In the genomic region with DNA sequence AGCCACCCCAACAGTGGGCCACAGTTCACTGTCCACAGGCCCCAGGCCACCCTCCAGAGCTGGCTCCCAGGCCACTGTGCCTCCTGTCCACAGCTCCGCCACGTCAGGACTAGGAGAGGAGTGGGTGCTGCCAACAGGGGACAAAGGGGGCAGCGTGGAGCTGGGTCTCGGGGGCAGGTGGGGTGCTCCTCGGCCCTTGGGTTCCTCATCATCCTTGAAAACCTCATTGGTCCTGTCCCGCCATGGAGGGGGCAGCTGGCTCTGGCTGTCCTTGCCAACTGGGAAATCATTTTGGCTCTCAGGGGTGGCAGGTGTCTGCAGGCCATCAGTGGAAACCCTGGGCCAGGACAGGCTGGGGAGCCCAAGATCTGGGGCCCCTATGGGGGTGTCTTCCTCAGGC, we compare ENCODE assay signal across 22 cellular contexts. TPM values are rescaled to one million over a fixed set of nuclear protein-coding genes. Genes with fewer than 3 reads are reported as not detected.
DNase-seq lines count a peak whose midpoint lies in the region; ATAC-seq, FAIRE-seq and TF ChIP-seq lines count a peak whose summit lies in the region.
"Had no signal": no experiment of that assay in that cellular context is flagged by ENCODE, and none has a peak within 500 bp of the region (broad histone marks: within the 10 kb centered on the region; RNA-seq: fewer than 3 reads in every experiment).

No MANE protein-coding gene starts in this region.

- no peak overlapping the region for H3K9ac ChIP-seq in H1 (replicated peaks in 1 of 4; ENCODE audit: extremely low read depth in 1 of 4, low read depth in 3 of 4, low read length in 3 of 4)

- H3K4me2 ChIP-seq in H1 (ENCODE audit: insufficient read depth in 1 of 2, low read depth in 2 of 2, low read length in 2 of 2) = no peak overlapping the region

- H4K8ac ChIP-seq in H1 (ENCODE audit: extremely low read depth, insufficient read depth, low read length) = peak overlapping the region; percentile 5; the same call in 1 of the 2 replicates

- H2BK20ac ChIP-seq in H1 (ENCODE audit: low read length) = no peak overlapping the region

- TF ChIP-seq POLR2A in H1 (IDR thresholded peaks at IDR 0.05; ENCODE audit: control extremely low read depth in 1 of 2, low read depth in 2 of 2, low read length in 2 of 2) (no peak), ovary (IDR thresholded peaks at IDR 0.05) (no peak)

- H4K20me1 ChIP-seq in H1 (replicated peaks in 1 of 2; ENCODE audit: control insufficient read depth in 1 of 2, insufficient read depth in 2 of 2, low read length in 2 of 2) = peaks cover 0 to 2% of the 10 kb centered on the region in 2 experiments

- no peak for FAIRE-seq in H1 (lab: Jason Lieb, UNC)
- FAIRE-seq: G401.6, K562 had no signal

- H2BK120ac ChIP-seq in H1 (replicated peaks; ENCODE audit: low read depth, low read length) = no peak overlapping the region

- CTCF ChIA-PET in H1 (lab: Charles Lee; ENCODE audit: partially characterized antibody) = interaction anchor here (0.6 to 3.3 kb wide), 3 partner anchors 19 to 42 kb away, joined by 3 to 18 read pairs (median 6); no protein-coding TSS in a partner anchor

- intact Hi-C loops in left ventricle myocardium superior (cut with micrococcal nuclease) (no loop called here), Right ventricle myocardium inferior (cut with DNase I) (no loop called here), ovary (cut with DNase I) (no loop called here), upper lobe of right lung (cut with DNase I) (no loop called here)

- no peak overlapping the region for H2AFZ ChIP-seq in H1 (ENCODE audit: low read length)

- POLR2A ChIA-PET in H1 (lab: Charles Lee; ENCODE audit: partially characterized antibody) = interaction anchor here (1.4 kb wide), 1 partner anchor 44 kb away, joined by 3 read pairs; no protein-coding TSS in a partner anchor

- TF ChIP-seq EP300 in H1 (IDR thresholded peaks at IDR 0.05; ENCODE audit: borderline replicate concordance in 1 of 2, low read depth in 2 of 2, low read length in 2 of 2) = no peak
- TF ChIP-seq EP300 in ovary (IDR thresholded peaks at IDR 0.05) = no peak

- H3K18ac ChIP-seq in H1 (ENCODE audit: extremely low read depth, low read length) = no peak overlapping the region

- H4K5ac ChIP-seq in H1 (ENCODE audit: insufficient read length, low read depth, low read length) = no peak overlapping the region

- no peak overlapping the region for H3K4ac ChIP-seq in H1 (replicated peaks; ENCODE audit: insufficient read length, low read depth, low read length)

- no peaks in the 10 kb centered on the region for H3K79me1 ChIP-seq in H1 (ENCODE audit: low read depth, low read length)

- H3K27me3 ChIP-seq in H1 (replicated peaks in 1 of 4; ENCODE audit: control insufficient read depth in 3 of 4, extremely low read depth in 1 of 4, insufficient read depth in 3 of 4, low read length in 3 of 4) (no peaks in the 10 kb centered on the region), ovary (no peaks in the 10 kb centered on the region), upper lobe of right lung (no peaks in the 10 kb centered on the region)
- H3K27me3 ChIP-seq: SJSA1 had no signal

- no peak overlapping the region for H2BK15ac ChIP-seq in H1 (ENCODE audit: low read length)

- H3K27ac ChIP-seq in H1 (ENCODE audit: low read depth, low read length) = no peak overlapping the region
- H3K27ac ChIP-seq in ovary = no peak overlapping the region
- H3K27ac ChIP-seq in upper lobe of right lung = no peak overlapping the region
- H3K27ac ChIP-seq: RWPE1, SJSA1 had no signal

- H3K56ac ChIP-seq in H1 (replicated peaks; ENCODE audit: insufficient read length, low read depth, low read length) = no peak overlapping the region

- DNase-seq in left ventricle myocardium superior (peak; percentile 24), Right ventricle myocardium inferior (ENCODE audit: missing footprints) (no peak), H1 (ENCODE audit: low read depth in 1 of 2, low spot score in 2 of 2) (no peak), ovary (peak in 3 of 5 donors; percentile 14 to 31 (median 17)), upper lobe of right lung (peak; percentile 52), NCI-H748 treated with DMSO at 0.1 percent for 48 hours (lab: John Stamatoyannopoulos, UW) (no peak), NCI-H226 (no peak)
- DNase-seq: CD4-positive, alpha-beta T cell; NCI-H1092 treated with DMSO at 0.1 percent for 48 hours; NCI-H146; NCI-H2029 treated with DMSO at 0.1 percent for 48 hours; NCI-H2171; NCI-H446 treated with DMSO at 0.1 percent for 48 hours; NCI-H774; OCI-M1 had no signal

- H3K36me3 ChIP-seq in H1 (ENCODE audit: control insufficient read depth in 2 of 4, insufficient read depth in 4 of 4, low read length in 3 of 4) (peaks cover 0 to 4% (median 0%) of the 10 kb centered on the region in 4 experiments; a peak in 1 of 8 replicates), ovary (no peaks in the 10 kb centered on the region), upper lobe of right lung (no peaks in the 10 kb centered on the region)
- H3K36me3 ChIP-seq: HAP-1, SJSA1 had no signal

- H3K23ac ChIP-seq in H1 (ENCODE audit: insufficient read length) = no peak overlapping the region

- no peak overlapping the region for H2AK5ac ChIP-seq in H1 (ENCODE audit: low read depth, low read length)

- no peaks in the 10 kb centered on the region for H3K9me3 ChIP-seq in H1 (ENCODE audit: insufficient read depth in 2 of 2, low read depth in 1 of 2, low read length in 1 of 2)
- no peaks in the 10 kb centered on the region for H3K9me3 ChIP-seq in ovary
- no peaks in the 10 kb centered on the region for H3K9me3 ChIP-seq in upper lobe of right lung
- H3K9me3 ChIP-seq: Caco-2, HAP-1, SJSA1 had no signal

- H2BK5ac ChIP-seq in H1 (ENCODE audit: low read depth, low read length) = no peak overlapping the region

- no peak overlapping the region for H2BK12ac ChIP-seq in H1 (ENCODE audit: low read depth, low read length)

- H3K4me3 ChIP-seq in H1 (ENCODE audit: extremely low read depth in 1 of 4, insufficient read depth in 2 of 4, low read depth in 3 of 4, low read length in 4 of 4) (no peak overlapping the region), ovary (no peak overlapping the region), upper lobe of right lung (no peak overlapping the region)
- H3K4me3 ChIP-seq: HAP-1, K562, SJSA1 had no signal

- TF ChIP-seq CTCF in H1 (IDR thresholded peaks at IDR 0.05; ENCODE audit: control extremely low read depth in 1 of 3, insufficient read depth in 1 of 3, low read depth in 1 of 3, low read length in 3 of 3) (no peak; a peak in 1 of 4 replicates), ovary (IDR thresholded peaks at IDR 0.05) (no peak), upper lobe of right lung (IDR thresholded peaks at IDR 0.05) (no peak)

- H3K14ac ChIP-seq in H1 (ENCODE audit: insufficient read length) = no peak overlapping the region

- WGBS in H1 (ENCODE audit: extremely low coverage in 1 of 2, insufficient coverage in 1 of 2, insufficient read length in 1 of 2, insufficient replicate concordance in 2 of 2, low coverage in 1 of 2, low lambda C conversion rate in 2 of 2, missing lambda C conversion rate in 1 of 2), 2 experiments = 95% methylated on average over 4 of the region's 6 CpGs; no CpG with 5 or more reads in 1 of the 2 experiments
- 89 to 94% (median 93%) methylated on average over 6 of the region's 6 CpGs for WGBS in ovary, 3 donors

- H3K4me1 ChIP-seq in H1 (replicated peaks in 1 of 4; ENCODE audit: control insufficient read depth in 3 of 4, insufficient read depth in 4 of 4, low read length in 3 of 4) (peaks cover 0 to 14% (median 4%) of the 10 kb centered on the region in 4 experiments; a peak in 6 of 7 replicates), ovary (ENCODE audit: insufficient read depth) (peaks cover 6% of the 10 kb centered on the region), upper lobe of right lung (peaks cover 5% of the 10 kb centered on the region)
- H3K4me1 ChIP-seq: Caco-2, HAP-1, SJSA1 had no signal

- no peak for TF ChIP-seq RAD21 in H1 (IDR thresholded peaks at IDR 0.05 in 1 of 2, conservative IDR thresholded peaks at IDR 0.05 in 1 of 2; ENCODE audit: low read depth in 2 of 2, low read length in 2 of 2)

- no peaks in the 10 kb centered on the region for H3K23me2 ChIP-seq in H1 (ENCODE audit: low read depth, low read length)

- ATAC-seq in left ventricle myocardium superior (no peak), Right ventricle myocardium inferior (no peak), upper lobe of right lung (no peak), HG03139 (IDR thresholded peaks at IDR 0.05; ENCODE audit: unreplicated experiment) (no peak)
- ATAC-seq: K562 had no signal

- H4K91ac ChIP-seq in H1 (replicated peaks; ENCODE audit: insufficient read length, low read length) = no peak overlapping the region

- H3K79me2 ChIP-seq in H1 (ENCODE audit: control insufficient read depth in 1 of 2, insufficient read depth in 2 of 2, low read length in 2 of 2) = no peaks in the 10 kb centered on the region

TF ChIP-seq in H1, 55 proteins besides CTCF, POLR2A, EP300 and RAD21 (continues in another document):
- TF ChIP-seq EGR1 (IDR thresholded peaks at IDR 0.05; ENCODE audit: borderline replicate concordance, low read depth, low read length) (no peak), TBP (IDR thresholded peaks at IDR 0.05; ENCODE audit: low read depth, low read length) (no peak), KDM5A (IDR thresholded peaks at IDR 0.05; ENCODE audit: low read length) (no peak)
- TF ChIP-seq, protein P1, sequence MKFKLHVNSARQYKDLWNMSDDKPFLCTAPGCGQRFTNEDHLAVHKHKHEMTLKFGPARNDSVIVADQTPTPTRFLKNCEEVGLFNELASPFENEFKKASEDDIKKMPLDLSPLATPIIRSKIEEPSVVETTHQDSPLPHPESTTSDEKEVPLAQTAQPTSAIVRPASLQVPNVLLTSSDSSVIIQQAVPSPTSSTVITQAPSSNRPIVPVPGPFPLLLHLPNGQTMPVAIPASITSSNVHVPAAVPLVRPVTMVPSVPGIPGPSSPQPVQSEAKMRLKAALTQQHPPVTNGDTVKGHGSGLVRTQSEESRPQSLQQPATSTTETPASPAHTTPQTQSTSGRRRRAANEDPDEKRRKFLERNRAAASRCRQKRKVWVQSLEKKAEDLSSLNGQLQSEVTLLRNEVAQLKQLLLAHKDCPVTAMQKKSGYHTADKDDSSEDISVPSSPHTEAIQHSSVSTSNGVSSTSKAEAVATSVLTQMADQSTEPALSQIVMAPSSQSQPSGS (IDR thresholded peaks at IDR 0.05; ENCODE audit: low read length) = no peak

RNA-seq across cellular contexts. Expression of a gene that starts 45.2 kb away (rescaled TPM):
- total RNA-seq in left ventricle myocardium superior = 37.9 TPM
- total RNA-seq in Right ventricle myocardium inferior = 32.1 TPM
- total RNA-seq in H1 (2021; fragmentation: NEBNext Ultra II Directional; extraction: Animal tissue kit (Norgen Biotek cat#: 25700)) = 43.1 and 45.2 TPM in 2 replicates
- polyA plus RNA-seq in H1 (2011; rRNA removed) = 27.9 and 54.6 TPM in 2 replicates
- 30.9 TPM for polyA plus RNA-seq in H1 (2011; cell fraction: cytosol; rRNA removed)
- polyA plus RNA-seq in H1 (2011; cell fraction: nucleus; rRNA removed) = 185 TPM
- polyA plus RNA-seq in H1 (2012, experiment 1 of 2) = 23.0 to 41.5 TPM (median 38.0 TPM) in 4 replicates
- 23.5 TPM for polyA plus RNA-seq in H1 (2012, experiment 2 of 2)
- polyA plus RNA-seq in H1 (2013, experiment 1 of 2) = 43.7 TPM
- 36.1 TPM for polyA plus RNA-seq in H1 (2013, experiment 2 of 2)
- 22.3 and 28.5 TPM in 2 replicates for polyA minus RNA-seq in H1 (2011; rRNA and poly(A)+ RNA removed)
- polyA minus RNA-seq in H1 (2011; cell fraction: cytosol; rRNA and poly(A)+ RNA removed) = 29.9 TPM
- polyA minus RNA-seq in H1 (2011; cell fraction: nucleus; rRNA and poly(A)+ RNA removed) = 54.6 TPM
- 10 to 100 TPM in 3 of 7 donors, 1 to 10 TPM in 4; 3.5 to 16.5 (median 8.8) TPM for total RNA-seq in ovary
- polyA plus RNA-seq in ovary = 1 to 10 TPM; 2.1 to 7.6 TPM
- total RNA-seq in upper lobe of right lung = 9.1 TPM

Comparison
In these comparisons a context has a peak if more than half of its experiments do, and no peak if none do; other contexts are left out.
1. DNase-seq: peak in left ventricle myocardium superior (single experiment), ovary (3 of 5) and upper lobe of right lung (single experiment); none in Right ventricle myocardium inferior (single experiment), H1 (0 of 2), NCI-H748 treated with DMSO at 0.1 percent for 48 hours (single experiment) and NCI-H226 (single experiment).